12 cellular contexts compared by ENCODE assay signal in genomic region chr20:42678895-42679294, GRCh38.
DNase-seq lines count a peak whose midpoint lies in the region; ATAC-seq and TF ChIP-seq lines count a peak whose summit lies in the region.
"Had no signal": no experiment of that assay in that cellular context is flagged by ENCODE, and none has a peak within 500 bp of the region (broad histone marks: within the 10 kb centered on the region; RNA-seq: fewer than 3 reads in every experiment).

No MANE protein-coding gene starts in this region.

- H3K4me2 ChIP-seq in KMS-11, result no peak overlapping the region
- no peak overlapping the region for H3K4me2 ChIP-seq in neural cell (ENCODE audit: low read length)

- no peaks in the 10 kb centered on the region for H3K36me3 ChIP-seq in KMS-11 (ENCODE audit: insufficient read depth)
- H3K36me3 ChIP-seq in WERI-Rb-1, result no peaks in the 10 kb centered on the region
- H3K36me3 ChIP-seq in neural cell (ENCODE audit: insufficient read depth, low read length), result no peaks in the 10 kb centered on the region
- H3K36me3 ChIP-seq: SJSA1 had no signal

- H3K4me3 Mint-ChIP-seq in chondrocyte (ENCODE audit: unreplicated experiment), result no peak overlapping the region
- H3K4me3 Mint-ChIP-seq in T-helper 17 cell, result no peak overlapping the region
- H3K4me3 Mint-ChIP-seq: nephron had no signal

- no peaks in the 10 kb centered on the region for H3K4me1 ChIP-seq in KMS-11 (ENCODE audit: low read depth, poor library complexity, severe bottlenecking)
- H3K4me1 ChIP-seq: SJSA1 had no signal

- H3K4me3 ChIP-seq in GM12864 (ENCODE audit: low read depth, low read length) (no peak overlapping the region), KMS-11 (IDR thresholded peaks at IDR 0.05; ENCODE audit: insufficient read depth, low read depth, low read length) (no peak overlapping the region), WERI-Rb-1 (ENCODE audit: low read depth, low read length) (no peak overlapping the region), neural cell (ENCODE audit: low read length) (no peak overlapping the region)
- H3K4me3 ChIP-seq: SJSA1, testis had no signal

- H3K9me3 Mint-ChIP-seq in chondrocyte (ENCODE audit: low read depth), result peaks cover 18% of the 10 kb centered on the region

- DNase-seq in GM12864 (ENCODE audit: low read depth) (no peak), WERI-Rb-1 (no peak), chondrocyte (ENCODE audit: low spot score) (no peak), T-helper 17 cell (no peak)
- no peak for DNase-seq in activated CD4-positive, CD25-positive, alpha-beta regulatory T cell (lab: John Stamatoyannopoulos, UW)
- DNase-seq: activated CD4-positive, alpha-beta T cell treated with anti-CD3 and anti-CD28 coated beads for 1 hour; GOT3; testis had no signal

- no peak for ATAC-seq in T-helper 17 cell

- H3K27ac ChIP-seq in KMS-11 (no peak overlapping the region), WERI-Rb-1 (no peak overlapping the region), neural cell (ENCODE audit: low read length) (no peak overlapping the region)
- H3K27ac ChIP-seq: SJSA1, testis had no signal

- no peak for TF ChIP-seq EP300 in neural cell (conservative IDR thresholded peaks at IDR 0.05; ENCODE audit: poor library complexity, severe bottlenecking)

- no peak for TF ChIP-seq RAD21 in neural cell (conservative IDR thresholded peaks at IDR 0.05)

- H3K9me3 ChIP-seq in WERI-Rb-1 (ENCODE audit: severe bottlenecking) (peaks cover 4% of the 10 kb centered on the region), neural cell (ENCODE audit: low read length) (no peaks in the 10 kb centered on the region), T-helper 17 cell (ENCODE audit: control insufficient read depth, low read length, poor library complexity, severe bottlenecking) (no peaks in the 10 kb centered on the region)
- H3K9me3 ChIP-seq: SJSA1, testis had no signal

- H3K9ac ChIP-seq in KMS-11 (no peak overlapping the region), neural cell (ENCODE audit: low read length) (no peak overlapping the region)

- H3K27me3 ChIP-seq in KMS-11 (ENCODE audit: insufficient read depth, low read depth) (no peaks in the 10 kb centered on the region), WERI-Rb-1 (ENCODE audit: insufficient read depth, low read depth, severe bottlenecking) (no peaks in the 10 kb centered on the region), neural cell (ENCODE audit: insufficient read depth, low read depth, low read length) (no peaks in the 10 kb centered on the region)
- H3K27me3 ChIP-seq: SJSA1, testis had no signal

- no peaks in the 10 kb centered on the region for H3K36me3 Mint-ChIP-seq in chondrocyte (ENCODE audit: low read depth)
- H3K36me3 Mint-ChIP-seq in T-helper 17 cell (ENCODE audit: low read depth), result no peaks in the 10 kb centered on the region

- H3F3A ChIP-seq in neural cell (ENCODE audit: insufficient read depth, low read length, poor library complexity, severe bottlenecking), result no peaks in the 10 kb centered on the region

- H3K4me1 Mint-ChIP-seq in chondrocyte (ENCODE audit: low read depth), result no peaks in the 10 kb centered on the region
- H3K4me1 Mint-ChIP-seq in T-helper 17 cell, result no peaks in the 10 kb centered on the region
- H3K4me1 Mint-ChIP-seq: nephron had no signal

- H4K20me1 ChIP-seq in KMS-11 (ENCODE audit: insufficient read depth) (no peaks in the 10 kb centered on the region), neural cell (ENCODE audit: insufficient read depth) (no peaks in the 10 kb centered on the region)

- peak; percentile 46 for TF ChIP-seq CTCF in GM12864 (IDR thresholded peaks at IDR 0.05; ENCODE audit: low read depth, low read length, missing control alignments)
- TF ChIP-seq CTCF in KMS-11 (conservative IDR thresholded peaks at IDR 0.05; ENCODE audit: low read depth, low read length), result 0 out of 2 replicates have a peak, but pooled peaks have one; percentile 26
- peak; percentile 23; the same call in 1 of the 2 replicates for TF ChIP-seq CTCF in WERI-Rb-1 (IDR thresholded peaks at IDR 0.05; ENCODE audit: low read depth, low read length)
- TF ChIP-seq CTCF in neural cell (IDR thresholded peaks at IDR 0.05; ENCODE audit: poor library complexity, severe bottlenecking), result peak; percentile 12
- TF ChIP-seq CTCF in chondrocyte (IDR thresholded peaks at IDR 0.05), result no peak

- H3K79me2 ChIP-seq in KMS-11 (ENCODE audit: insufficient read depth, low read depth), result no peaks in the 10 kb centered on the region
- no peaks in the 10 kb centered on the region for H3K79me2 ChIP-seq in neural cell (replicated peaks; ENCODE audit: insufficient read depth, low read length)

- H3K27me3 Mint-ChIP-seq in chondrocyte (ENCODE audit: low read depth) (no peaks in the 10 kb centered on the region), T-helper 17 cell (no peaks in the 10 kb centered on the region)

- no peaks in the 10 kb centered on the region for H3K9me2 ChIP-seq in neural cell (ENCODE audit: insufficient read depth, low read length)

- no peak overlapping the region for H2AFZ ChIP-seq in KMS-11 (ENCODE audit: low read depth)
- H2AFZ ChIP-seq in neural cell (ENCODE audit: low read depth, low read length), result no peak overlapping the region

- H3K27ac Mint-ChIP-seq in chondrocyte (ENCODE audit: unreplicated experiment) (no peak overlapping the region), T-helper 17 cell (no peak overlapping the region)
- H3K27ac Mint-ChIP-seq: nephron had no signal

TF ChIP-seq in neural cell, 6 proteins besides CTCF, POLR2A, EP300 and RAD21:
- TF ChIP-seq SMC3 (conservative IDR thresholded peaks at IDR 0.05; ENCODE audit: poor library complexity), result no peak
TF ChIP-seq in neural cell: peak in this region for 0.
